ENCODE assay signal across 12 cellular contexts in genomic region chr4:162164881-162165528, GRCh38. TPM values are rescaled to one million over a fixed set of nuclear protein-coding genes. Genes with fewer than 3 reads are reported as not detected.
A peak's percentile ranks its signal among the peaks of the same experiment; 100 is the strongest.
DNase-seq lines count a peak whose midpoint lies in the region; ATAC-seq, FAIRE-seq and TF ChIP-seq lines count a peak whose summit lies in the region.
"Had no signal": no experiment of that assay in that cellular context is flagged by ENCODE, and none has a peak within 500 bp of the region (broad histone marks: within the 10 kb centered on the region; RNA-seq: fewer than 3 reads in every experiment).

No MANE protein-coding gene starts in this region.

- no peak overlapping the region for H3K4me3 ChIP-seq in osteoblast (ENCODE audit: insufficient read depth, low read length)
- no peak overlapping the region for H3K4me3 ChIP-seq in spleen
- no peak overlapping the region for H3K4me3 ChIP-seq in adrenal gland
- H3K4me3 ChIP-seq: GM12878 had no signal

- DNase-seq in HS-5 (ENCODE audit: low read depth) (peak; percentile 8), amniotic epithelial cell (ENCODE audit: low read depth) (peak; percentile 17), foreskin keratinocyte (peak in 1 of 2 donors; percentile 68), osteoblast (ENCODE audit: insufficient read length, low spot score, missing footprints) (peak; percentile 23), spleen (no peak), HTR-8/SVneo (ENCODE audit: insufficient read length, low spot score) (no peak), adrenal gland (no peak)

- H3K4me2 ChIP-seq in osteoblast (ENCODE audit: insufficient read depth, low read length), result no peak overlapping the region

- no peak overlapping the region for H2AFZ ChIP-seq in osteoblast (ENCODE audit: low read length)

- no peaks in the 10 kb centered on the region for H3K79me2 ChIP-seq in osteoblast (ENCODE audit: insufficient read depth, low read length)

- peak; percentile 23 for ATAC-seq in foreskin keratinocyte
- no peak for ATAC-seq in HG02588 (IDR thresholded peaks at IDR 0.05; ENCODE audit: unreplicated experiment)

- TF ChIP-seq POLR2A in spleen (IDR thresholded peaks at IDR 0.05) (no peak), adrenal gland (IDR thresholded peaks at IDR 0.05) (no peak)

- TF ChIP-seq CTCF in foreskin keratinocyte (conservative IDR thresholded peaks at IDR 0.05) (no peak), osteoblast (IDR thresholded peaks at IDR 0.05; ENCODE audit: extremely low read depth, low read depth, low read length) (no peak), spleen (IDR thresholded peaks at IDR 0.05 in 8 of 11, conservative IDR thresholded peaks at IDR 0.05 in 3 of 11) (no peak), adrenal gland (IDR thresholded peaks at IDR 0.05) (no peak)

- H3K27ac ChIP-seq in foreskin keratinocyte (no peak overlapping the region), osteoblast (ENCODE audit: low read depth, low read length) (no peak overlapping the region), spleen (no peak overlapping the region), adrenal gland (no peak overlapping the region)
- H3K27ac ChIP-seq: vagina had no signal

- H3K27me3 ChIP-seq in foreskin keratinocyte (peaks cover 32% of the 10 kb centered on the region), osteoblast (ENCODE audit: insufficient read depth, low read length) (no peaks in the 10 kb centered on the region), spleen (replicated peaks in 1 of 7) (peaks cover 0 to 22% (median 0%) of the 10 kb centered on the region in 7 donors), adrenal gland (no peaks in the 10 kb centered on the region)
- H3K27me3 ChIP-seq: vagina had no signal

- intact Hi-C loops in spleen (cut with DNase I; ENCODE audit: low total_unique reads), result no loop called here
- intact Hi-C loops in adrenal gland (cut with DNase I), result no loop called here

- no peaks in the 10 kb centered on the region for H4K20me1 ChIP-seq in osteoblast (ENCODE audit: insufficient read depth, low read length)

- H3K9me3 ChIP-seq in osteoblast (ENCODE audit: low read depth, low read length) (no peaks in the 10 kb centered on the region), spleen (no peaks in the 10 kb centered on the region), adrenal gland (replicated peaks in 1 of 3) (no peaks in the 10 kb centered on the region)
- H3K9me3 ChIP-seq: vagina had no signal

- no peaks in the 10 kb centered on the region for H3K36me3 ChIP-seq in osteoblast (ENCODE audit: insufficient read depth, low read length)
- H3K36me3 ChIP-seq in spleen, result no peaks in the 10 kb centered on the region
- no peaks in the 10 kb centered on the region for H3K36me3 ChIP-seq in adrenal gland (replicated peaks in 1 of 2)
- H3K36me3 ChIP-seq: vagina had no signal

- H3K4me1 ChIP-seq in foreskin keratinocyte (no peaks in the 10 kb centered on the region), osteoblast (ENCODE audit: insufficient read depth, low read length) (no peaks in the 10 kb centered on the region), spleen (peaks cover 0 to 8% (median 0%) of the 10 kb centered on the region in 6 donors), adrenal gland (replicated peaks in 1 of 2) (peaks cover 5 to 12% of the 10 kb centered on the region in 2 donors)

- FAIRE-seq in HTR-8/SVneo (lab: Jason Lieb, UNC), result no peak
- FAIRE-seq: GM12878 had no signal

RNA-seq across cellular contexts. Expression of gene FSTL5, which starts 1.2 kb away (rescaled TPM):
- total RNA-seq in foreskin keratinocyte, result not detected in 2 replicates
- polyA plus RNA-seq in foreskin keratinocyte, result not detected in 2 replicates
- not detected in 2 replicates for total RNA-seq in osteoblast
- total RNA-seq in spleen, result not detected
- under 1 TPM in 1 of 3 donors, not detected in 2; 0.02 TPM for polyA plus RNA-seq in spleen
- total RNA-seq in adrenal gland, result 1 to 10 TPM in 3 of 8 donors, under 1 TPM in 2, not detected in 3; 0.10 to 7.7 (median 1.9) TPM
- 1 to 10 TPM in 1 of 3 donors, under 1 TPM in 2; 0.34 to 4.7 (median 0.64) TPM for polyA plus RNA-seq in adrenal gland
- total RNA-seq: fibroblast of villous mesenchyme had no signal
- polyA plus RNA-seq: CD14-positive monocyte had no signal

Comparison
In these comparisons a context has a peak if more than half of its experiments do, and no peak if none do; other contexts are left out.
1. DNase-seq: peak in HS-5 (single experiment), amniotic epithelial cell (single experiment) and osteoblast (single experiment); none in spleen (single experiment), HTR-8/SVneo (single experiment) and adrenal gland (0 of 7).